In the genomic region with DNA sequence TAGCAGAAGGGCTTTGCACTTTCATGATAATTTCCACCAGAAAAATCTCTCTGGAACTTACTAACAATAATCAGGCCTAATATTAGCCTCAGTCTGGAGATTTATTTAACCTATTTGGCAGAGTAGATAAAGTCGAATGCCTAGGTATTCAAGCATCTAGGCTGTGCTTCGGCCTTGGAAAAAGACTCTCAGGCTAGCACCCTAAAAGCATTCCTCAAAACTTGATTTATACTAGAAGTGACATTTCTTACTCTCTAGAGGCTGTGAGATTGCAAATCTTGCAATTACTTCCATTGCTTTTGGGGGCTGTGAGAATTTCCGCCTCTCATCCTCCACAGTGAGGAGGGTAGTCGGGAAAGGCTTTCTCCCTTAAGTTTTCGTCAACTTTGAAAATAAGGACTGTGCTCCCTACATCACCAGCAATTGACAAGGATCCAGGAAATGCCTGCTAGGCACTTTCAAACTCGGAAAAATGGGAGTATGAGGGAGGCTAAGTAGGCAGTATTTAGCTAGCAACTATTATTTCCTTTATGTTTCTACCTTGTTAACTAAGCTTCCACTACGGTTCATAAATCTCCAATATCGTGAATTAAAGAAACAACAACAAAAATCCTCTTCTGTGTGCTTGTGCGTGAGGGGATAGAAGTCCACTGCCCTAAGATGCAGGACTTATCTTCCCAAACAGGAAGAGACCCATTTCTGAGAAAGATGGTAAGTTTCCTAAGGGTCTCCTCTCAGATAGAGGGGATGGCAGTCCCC, we compare ENCODE assay signal across 8 cellular contexts. TPM values are rescaled to one million over a fixed set of nuclear protein-coding genes. Genes with fewer than 3 reads are reported as not detected.
DNase-seq lines count a peak whose midpoint lies in the region; ATAC-seq lines count a peak whose summit lies in the region.

No MANE protein-coding gene starts in this region.

- H3K27ac ChIP-seq in ACC112 (ENCODE audit: low read depth, low read length) = peak overlapping the region; percentile 49
- H3K27ac ChIP-seq in HUES64 (ENCODE audit: low read depth, low read length) = peak overlapping the region; percentile 82
- peak overlapping the region; percentile 91 for H3K27ac ChIP-seq in caudate nucleus (ENCODE audit: low read depth, low read length)
- H3K27ac ChIP-seq in mucosa of rectum (ENCODE audit: low read depth in 2 of 2, low read length in 2 of 2) = peak overlapping the region; percentile 92 to 93

- H3K4me3 ChIP-seq in ACC112 (ENCODE audit: low read depth, low read length) (peak overlapping the region; percentile 79), HUES64 (ENCODE audit: low read length) (peak overlapping the region; percentile 86), mucosa of rectum (ENCODE audit: low read length in 2 of 2) (peak overlapping the region; percentile 76 to 82)

- H3K79me2 ChIP-seq in ACC112 (ENCODE audit: control insufficient read depth, insufficient read depth, low read length, unreplicated experiment) = peaks cover 27% of the 10 kb centered on the region

- ATAC-seq in HG03095 (IDR thresholded peaks at IDR 0.05; ENCODE audit: unreplicated experiment) (no peak), HG03521 (IDR thresholded peaks at IDR 0.05; ENCODE audit: unreplicated experiment) (no peak), HG03045 (IDR thresholded peaks at IDR 0.05; ENCODE audit: unreplicated experiment) (no peak)

- H3K27me3 ChIP-seq in ACC112 (ENCODE audit: insufficient read depth, low read length) (no peaks in the 10 kb centered on the region), HUES64 (ENCODE audit: insufficient read depth, low read length) (no peaks in the 10 kb centered on the region), mucosa of rectum (ENCODE audit: control insufficient read depth in 2 of 2, insufficient read depth in 2 of 2, low read length in 2 of 2) (no peaks in the 10 kb centered on the region)

- WGBS in HUES64 = 93% methylated on average over 2 of the region's 9 CpGs

- H3K4me1 ChIP-seq in ACC112 (ENCODE audit: control insufficient read depth, insufficient read depth, low read length, unreplicated experiment) (peaks cover 11% of the 10 kb centered on the region), HUES64 (ENCODE audit: insufficient read depth, low read length) (peaks cover 20% of the 10 kb centered on the region), mucosa of rectum (ENCODE audit: control insufficient read depth in 2 of 2, insufficient read depth in 2 of 2, low read length in 2 of 2) (peaks cover 15 to 17% of the 10 kb centered on the region in 2 donors)

- peak overlapping the region; percentile 88 for H3K9ac ChIP-seq in HUES64 (ENCODE audit: low read depth, low read length)
- peak overlapping the region; percentile 86 to 95 for H3K9ac ChIP-seq in mucosa of rectum (ENCODE audit: low read depth in 1 of 2, low read length in 2 of 2)

- DNase-seq in caudate nucleus (lab: John Stamatoyannopoulos, UW) = peak in 1 of 61 donors; percentile 11
- DNase-seq in kidney tubule cell (ENCODE audit: low spot score) = no peak

- H3K36me3 ChIP-seq in ACC112 (ENCODE audit: insufficient read depth, low read length) (no peaks in the 10 kb centered on the region), HUES64 (ENCODE audit: insufficient read depth, low read length) (peaks cover 4% of the 10 kb centered on the region), mucosa of rectum (ENCODE audit: control insufficient read depth in 2 of 2, insufficient read depth in 2 of 2, low read length in 2 of 2) (no peaks in the 10 kb centered on the region)

- H3K9me3 ChIP-seq in HUES64 (ENCODE audit: insufficient read depth, low read depth, low read length) (no peaks in the 10 kb centered on the region), mucosa of rectum (ENCODE audit: control insufficient read depth in 2 of 2, low read length in 2 of 2) (no peaks in the 10 kb centered on the region)

- peak overlapping the region; percentile 34 for H2AFZ ChIP-seq in ACC112 (ENCODE audit: low read length, unreplicated experiment)

RNA-seq across cellular contexts. Expression of gene LMO4, which starts 1.1 kb away (rescaled TPM):
- 67.6 TPM for polyA plus RNA-seq in HUES64 (2013, experiment 1 of 2)
- 74.0 TPM for polyA plus RNA-seq in HUES64 (2013, experiment 2 of 2)
